ENCODE assay signal across 6 cellular contexts in the genomic region with DNA sequence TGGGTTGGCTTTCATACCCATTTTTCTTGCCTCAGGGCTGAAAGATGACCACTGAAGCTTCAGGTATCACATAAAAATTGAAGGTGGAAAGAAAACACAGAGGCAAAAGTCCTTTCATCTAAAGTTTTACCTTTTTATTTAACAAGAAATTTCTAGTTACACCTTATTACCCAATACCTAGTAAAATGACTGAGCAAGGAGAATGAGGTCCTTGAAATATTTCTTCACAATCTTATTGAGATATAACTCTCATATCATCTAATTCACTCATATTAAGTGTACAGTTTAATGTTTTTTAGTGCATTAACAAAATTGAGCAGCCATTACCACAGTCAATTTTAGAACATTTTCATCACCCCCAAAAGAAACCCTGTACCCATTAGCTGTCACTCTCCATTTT.
"Had no signal": no experiment of that assay in that cellular context is flagged by ENCODE, and none has a peak within 500 bp of the region (broad histone marks: within the 10 kb centered on the region; RNA-seq: fewer than 3 reads in every experiment).

No MANE protein-coding gene starts in this region.

- H3K27ac ChIP-seq: HL-60, KMS-11 had no signal

- ATAC-seq: HepG2 had no signal

- DNase-seq: KBM-7, KG1 had no signal

- FAIRE-seq: HepG2, HTR-8/SVneo had no signal

- H3K9ac ChIP-seq: KMS-11 had no signal

- H3K4me2 ChIP-seq: KMS-11 had no signal
